In the genomic region with DNA sequence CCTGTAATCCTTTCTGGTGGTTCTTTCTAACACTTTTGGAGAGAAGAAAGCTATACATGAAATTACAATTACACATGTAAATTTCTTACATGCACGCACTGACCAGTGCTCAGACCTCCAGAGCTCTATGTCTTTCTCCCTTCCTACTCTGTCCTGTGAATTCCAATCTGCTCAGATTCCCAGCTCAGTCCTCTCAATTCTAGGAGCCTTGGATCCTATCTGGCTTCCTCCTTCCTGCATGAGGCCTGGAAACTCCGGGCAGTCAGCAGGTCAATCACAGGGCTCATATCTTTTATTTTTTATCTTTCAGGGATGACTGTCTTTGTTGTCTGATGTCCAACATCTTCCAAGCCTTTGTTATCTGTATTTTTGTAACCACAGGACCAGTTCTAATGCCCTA, we compare ENCODE assay signal across 27 cellular contexts. TPM values are rescaled to one million over a fixed set of nuclear protein-coding genes. Genes with fewer than 3 reads are reported as not detected.
"Had no signal": no experiment of that assay in that cellular context is flagged by ENCODE, and none has a peak within 500 bp of the region (broad histone marks: within the 10 kb centered on the region; RNA-seq: fewer than 3 reads in every experiment).

No MANE protein-coding gene starts in this region.

- H3K27ac ChIP-seq: colonic mucosa, epithelial cell of prostate, foreskin keratinocyte, gastroesophageal sphincter, neutrophil, sigmoid colon, stomach, thyroid gland had no signal

- ATAC-seq: esophagus mucosa; foreskin keratinocyte; gastroesophageal sphincter; mucosa of descending colon; natural killer cell treated with Interleukin-12 subunit alpha and Interleukin-12 subunit beta and Interleukin-15 and Interleukin-18, amount 100 ng/mL, for 72 hours; stimulated activated effector memory CD8-positive, alpha-beta T cell treated with anti-CD3 and anti-CD28 coated beads, Interleukin-12 subunit alpha, Interleukin-12 subunit beta, amount 100 ng/mL, for 72 hours had no signal

- DNase-seq: colonic mucosa; effector CD8-positive, alpha-beta T cell; foreskin keratinocyte; heart right ventricle; hippocampal formation; mesenchymal stem cell; mucosa of descending colon; naive B cell; pancreas; sigmoid colon; stimulated activated CD4-positive, alpha-beta T cell treated with anti-CD3 and anti-CD28 coated beads, Interleukin-2, amount 100 ng/mL, for 24 hours; stimulated activated CD4-positive, alpha-beta T cell treated with anti-CD3 and anti-CD28 coated beads, Interleukin-4, amount 100 ng/mL, for 24 hours; stimulated activated naive CD4-positive, alpha-beta T cell treated with Interleukin-2 at 50 U/mL for 16 hours; stomach; thyroid gland had no signal

- H3K36me3 ChIP-seq: colonic mucosa, gastroesophageal sphincter, heart right ventricle, neutrophil, pancreas, sigmoid colon, stomach, thyroid gland had no signal

- H3K9me3 ChIP-seq: colonic mucosa, gastroesophageal sphincter, mucosa of descending colon, neutrophil, pancreas, sigmoid colon, thyroid gland had no signal

- H3K4me3 ChIP-seq: colonic mucosa, gastroesophageal sphincter, heart right ventricle, mucosa of descending colon, pancreas, sigmoid colon, stomach, thyroid gland had no signal

- H3K4me1 ChIP-seq: colonic mucosa, foreskin keratinocyte, gastroesophageal sphincter, pancreas, sigmoid colon, stomach, thyroid gland had no signal

- H3K27me3 ChIP-seq: colonic mucosa, gastroesophageal sphincter, heart right ventricle, neutrophil, pancreas, sigmoid colon, stomach, thyroid gland had no signal

RNA-seq across cellular contexts. Expression of a gene that starts 56.0 kb away (rescaled TPM):
- total RNA-seq: chondrocyte, endodermal cell, esophagus mucosa, fibroblast of lung, foreskin keratinocyte, gastroesophageal sphincter, skeletal muscle tissue, temporal lobe, urinary bladder had no signal
